In the genomic region with DNA sequence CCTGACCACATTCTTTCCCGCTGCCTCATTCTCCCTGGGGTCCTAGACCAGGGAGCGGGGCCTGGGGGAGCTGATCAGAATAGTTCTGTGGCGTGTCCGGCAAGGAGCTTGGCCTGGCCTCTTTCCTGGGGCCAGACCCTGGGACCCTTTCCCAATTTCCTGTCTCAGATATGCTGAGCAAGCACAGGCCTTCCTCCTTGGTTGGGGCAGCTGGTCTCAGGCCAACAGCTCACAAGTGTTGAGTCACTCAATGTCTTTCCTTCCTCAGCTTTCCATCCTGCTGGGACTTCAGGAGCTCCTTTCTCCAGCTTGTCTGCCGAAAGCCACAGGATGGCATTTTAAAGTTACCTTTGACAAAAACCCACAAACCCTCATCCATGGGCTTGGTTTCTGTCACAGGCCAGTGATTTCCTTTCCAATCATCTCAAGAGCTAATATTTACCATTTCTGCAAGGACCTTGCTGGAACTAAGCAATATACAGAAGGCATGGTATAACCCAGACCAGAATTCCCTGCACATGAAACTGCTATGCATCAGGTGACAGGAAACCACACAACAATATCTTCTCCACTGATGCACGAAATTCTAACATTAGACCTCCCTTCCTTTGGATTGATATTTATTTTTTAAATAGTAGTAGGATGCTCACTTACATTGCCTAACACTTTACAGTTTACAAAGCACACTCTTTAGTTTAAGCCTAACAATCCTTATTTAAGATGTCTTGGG, we compare ENCODE assay signal across 12 cellular contexts. TPM values are rescaled to one million over a fixed set of nuclear protein-coding genes. Genes with fewer than 3 reads are reported as not detected.
DNase-seq lines count a peak whose midpoint lies in the region; ATAC-seq and TF ChIP-seq lines count a peak whose summit lies in the region.
"Had no signal": no experiment of that assay in that cellular context is flagged by ENCODE, and none has a peak within 500 bp of the region (broad histone marks: within the 10 kb centered on the region; RNA-seq: fewer than 3 reads in every experiment).

No MANE protein-coding gene starts in this region.

- H4K20me1 ChIP-seq in BLaER1: peaks cover 51% of the 10 kb centered on the region

- no peaks in the 10 kb centered on the region for H3K36me3 ChIP-seq in BLaER1

- no peak for TF ChIP-seq CTCF in fibroblast of pulmonary artery (IDR thresholded peaks at IDR 0.05; ENCODE audit: low read length, missing control alignments)

- no peak overlapping the region for H3K4me3 ChIP-seq in BLaER1
- H3K4me3 ChIP-seq in fibroblast of pulmonary artery (replicated peaks; ENCODE audit: low read depth, low read length): no peak overlapping the region
- H3K4me3 ChIP-seq: GM23338 had no signal

- no peak overlapping the region for H3K27ac ChIP-seq in BLaER1

- H3K9ac ChIP-seq in BLaER1: no peak overlapping the region

- H3K9me3 ChIP-seq in BLaER1: peaks cover 2% of the 10 kb centered on the region
- H3K9me3 ChIP-seq: Caco-2 had no signal

- DNase-seq in RPMI7951 (ENCODE audit: low read depth): peak; percentile 47
- DNase-seq in fibroblast of pulmonary artery (ENCODE audit: low read depth): peak; percentile 86
- peak; percentile 82 for DNase-seq in posterior vena cava (ENCODE audit: low spot score)
- no peak for DNase-seq in mucosa of gallbladder (ENCODE audit: low spot score)
- no peak for DNase-seq in activated T-cell treated with anti-CD3 and anti-CD28 coated beads, Interleukin-2, amount 50 U/mL, for 1 hour
- no peak for DNase-seq in C1 segment of cervical spinal cord (lab: John Stamatoyannopoulos, UW)
- DNase-seq: activated CD4-positive, alpha-beta memory T cell treated with anti-CD3 and anti-CD28 coated beads, Interleukin-2, amount 10 ng/mL, durations not matched to agents 7 days and 5 days; Caco-2; NCI-H1092 treated with DMSO at 0.1 percent for 48 hours had no signal

- H3K4me1 ChIP-seq in BLaER1: peaks cover 42% of the 10 kb centered on the region

- intact Hi-C loops in posterior vena cava (cut with DNase I): no loop called here

- no peak for ATAC-seq in GM21360 (IDR thresholded peaks at IDR 0.05; ENCODE audit: unreplicated experiment)
- ATAC-seq: GM23338 had no signal

- H3K27me3 ChIP-seq in BLaER1: peaks cover 28% of the 10 kb centered on the region

- H3K4me2 ChIP-seq in BLaER1: peak overlapping the region; percentile 67
- H3K4me2 ChIP-seq: GM23338 had no signal

RNA-seq across cellular contexts. Expression of gene TIMP4, which starts 19.5 kb away (rescaled TPM):
- total RNA-seq in RPMI7951 (2014; rRNA removed; shearing (Covaris generic)): 0.10 TPM in 1 of 2 replicates, not detected in the other
- total RNA-seq in posterior vena cava (10 to 100 TPM; 17.0 to 19.2 TPM), mucosa of gallbladder (3.7 TPM)
- total RNA-seq: activated CD4-positive, alpha-beta memory T cell treated with anti-CD3 and anti-CD28 coated beads, Interleukin-2, amount 10 ng/mL, durations not matched to agents 7 days and 5 days had no signal

Comparison
In these comparisons a context has a peak if more than half of its experiments do, and no peak if none do; other contexts are left out.
1. DNase-seq: peak in RPMI7951 (single experiment), fibroblast of pulmonary artery (single experiment) and posterior vena cava (single experiment); none in mucosa of gallbladder (single experiment), activated T-cell treated with anti-CD3 and anti-CD28 coated beads, Interleukin-2, amount 50 U/mL, for 1 hour (single experiment) and C1 segment of cervical spinal cord (0 of 14).